ENCODE assay signal across 9 cellular contexts in genomic region chr4:110632506-110633357, GRCh38. TPM values are rescaled to one million over a fixed set of nuclear protein-coding genes. Genes with fewer than 3 reads are reported as not detected.
DNase-seq lines count a peak whose midpoint lies in the region; ATAC-seq, FAIRE-seq and TF ChIP-seq lines count a peak whose summit lies in the region.
"Had no signal": no experiment of that assay in that cellular context is flagged by ENCODE, and none has a peak within 500 bp of the region (broad histone marks: within the 10 kb centered on the region; RNA-seq: fewer than 3 reads in every experiment).

No MANE protein-coding gene starts in this region.

- peak overlapping the region; percentile 73 for H3K4me2 ChIP-seq in GM23338
- peak overlapping the region; percentile 19 for H3K4me2 ChIP-seq in endothelial cell of umbilical vein (ENCODE audit: insufficient read depth, low read length)
- peak overlapping the region; percentile 79 for H3K4me2 ChIP-seq in neural cell (ENCODE audit: low read length)

- peak; percentile 5 for ATAC-seq in GM23338
- ATAC-seq in GM19035 (IDR thresholded peaks at IDR 0.05; ENCODE audit: unreplicated experiment) = no peak
- ATAC-seq in HG03442 (IDR thresholded peaks at IDR 0.05; ENCODE audit: unreplicated experiment) = no peak
- no peak for ATAC-seq in GM18858 (IDR thresholded peaks at IDR 0.05; ENCODE audit: unreplicated experiment)

- BruUV-seq in endothelial cell of umbilical vein (replicated peaks; lab: Mats Ljungman, UMichigan) = no TSS peak

- H4K20me1 ChIP-seq in GM23338 (replicated peaks; ENCODE audit: insufficient read depth) = peaks cover 21% of the 10 kb centered on the region; the same call in 1 of the 2 replicates
- no peaks in the 10 kb centered on the region for H4K20me1 ChIP-seq in endothelial cell of umbilical vein (replicated peaks; ENCODE audit: control insufficient read depth, extremely low read depth, insufficient read depth, low read length)
- H4K20me1 ChIP-seq in neural cell (ENCODE audit: insufficient read depth) = no peaks in the 10 kb centered on the region

- H3K9ac ChIP-seq in endothelial cell of umbilical vein (replicated peaks; ENCODE audit: extremely low read depth, insufficient read depth, low read length) (no peak overlapping the region), neural cell (ENCODE audit: low read length) (no peak overlapping the region)

- no peaks in the 10 kb centered on the region for H3K79me2 ChIP-seq in GM23338 (replicated peaks; ENCODE audit: insufficient read depth)
- no peaks in the 10 kb centered on the region for H3K79me2 ChIP-seq in endothelial cell of umbilical vein (ENCODE audit: control insufficient read depth, insufficient read depth, low read length)
- H3K79me2 ChIP-seq in neural cell (replicated peaks; ENCODE audit: insufficient read depth, low read length) = no peaks in the 10 kb centered on the region

- H3K9me2 ChIP-seq in GM23338 (ENCODE audit: insufficient read depth) (no peaks in the 10 kb centered on the region), neural cell (ENCODE audit: insufficient read depth, low read length) (no peaks in the 10 kb centered on the region)

- peak overlapping the region; percentile 82 for H3K4me3 Mint-ChIP-seq in GM23338

- peaks cover 31% of the 10 kb centered on the region for H3F3A ChIP-seq in GM23338 (replicated peaks; ENCODE audit: low read depth)
- no peaks in the 10 kb centered on the region for H3F3A ChIP-seq in neural cell (ENCODE audit: insufficient read depth, low read length, poor library complexity, severe bottlenecking)

- peaks cover 99% of the 10 kb centered on the region for H3K27me3 Mint-ChIP-seq in GM23338 (ENCODE audit: insufficient read depth, low read depth, poor library complexity)

- no peaks in the 10 kb centered on the region for H3K9me1 ChIP-seq in endothelial cell of umbilical vein (replicated peaks; ENCODE audit: control insufficient read depth, extremely low read depth, insufficient read depth, low read length)

- dilution Hi-C loops in endothelial cell of umbilical vein (cut with MboI; ENCODE audit: extremely low pct_ligation_motif_present, low sequenced_read_pairs) = no loop called here

- no peak for FAIRE-seq in endothelial cell of umbilical vein (lab: Jason Lieb, UNC)

- H3K4me3 ChIP-seq in AG09309 (ENCODE audit: control insufficient read depth, low read depth, low read length) (peak overlapping the region; percentile 47), GM23338 (peak overlapping the region; percentile 83), endothelial cell of umbilical vein (replicated peaks in 1 of 3; ENCODE audit: insufficient read depth in 1 of 3, low read depth in 1 of 3, low read length in 3 of 3) (peak overlapping the region in 1 of 3 experiments; percentile 27), neural cell (ENCODE audit: low read length) (peak overlapping the region; percentile 76)

- DNase-seq in AG09309 (ENCODE audit: low read depth) (no peak), GM23338 (ENCODE audit: low spot score) (peak; percentile 65), endothelial cell of umbilical vein (ENCODE audit: low read depth, low spot score) (no peak), NCI-H2081 (lab: John Stamatoyannopoulos, UW) (no peak)
- DNase-seq: NCI-H2029 had no signal

- no peak overlapping the region for H3K27ac ChIP-seq in GM23338 (ENCODE audit: low read depth)
- H3K27ac ChIP-seq in endothelial cell of umbilical vein (ENCODE audit: insufficient read depth, low read depth, low read length) = no peak overlapping the region
- no peak overlapping the region for H3K27ac ChIP-seq in neural cell (ENCODE audit: low read length)

- peaks cover 58% of the 10 kb centered on the region for H3K4me1 Mint-ChIP-seq in GM23338

- no peak for TF ChIP-seq RAD21 in neural cell (conservative IDR thresholded peaks at IDR 0.05)

- H2AFZ ChIP-seq in GM23338 (peak overlapping the region; percentile 96), endothelial cell of umbilical vein (ENCODE audit: low read depth, low read length) (no peak overlapping the region), neural cell (ENCODE audit: low read depth, low read length) (no peak overlapping the region)

- TF ChIP-seq CTCF in AG09309 (IDR thresholded peaks at IDR 0.05; ENCODE audit: control insufficient read depth, insufficient read depth, low read depth, low read length, missing control alignments) (no peak), GM23338 (conservative IDR thresholded peaks at IDR 0.05; ENCODE audit: low read depth in 2 of 2) (no peak), endothelial cell of umbilical vein (IDR thresholded peaks at IDR 0.05; ENCODE audit: extremely low read depth in 1 of 2, insufficient read depth in 1 of 2, low read depth in 1 of 2, low read length in 2 of 2) (no peak), neural cell (IDR thresholded peaks at IDR 0.05; ENCODE audit: poor library complexity, severe bottlenecking) (no peak)

- H3K27me3 ChIP-seq in GM23338 (ENCODE audit: insufficient read depth) (peaks cover 99% of the 10 kb centered on the region), endothelial cell of umbilical vein (ENCODE audit: control insufficient read depth in 2 of 2, insufficient read depth in 2 of 2, low read length in 2 of 2) (peaks cover 90 to 92% of the 10 kb centered on the region in 2 experiments), neural cell (ENCODE audit: insufficient read depth, low read depth, low read length) (peaks cover 100% of the 10 kb centered on the region)

- TF ChIP-seq POLR2A in endothelial cell of umbilical vein (IDR thresholded peaks at IDR 0.05; ENCODE audit: low read depth, low read length) = no peak

- intact Hi-C loops in endothelial cell of umbilical vein (cut with micrococcal nuclease) = loop anchor here (1.0 to 2.0 kb wide), 8 partner anchors 327 to 1399 kb away; no protein-coding TSS in a partner anchor

- POLR2A ChIA-PET in endothelial cell of umbilical vein (lab: Charles Lee) = no interaction called here

- H3K27ac Mint-ChIP-seq in GM23338 = no peak overlapping the region

- H3K9me3 ChIP-seq in endothelial cell of umbilical vein (replicated peaks; ENCODE audit: control insufficient read depth, insufficient read depth, low read length) (no peaks in the 10 kb centered on the region), neural cell (ENCODE audit: low read length) (no peaks in the 10 kb centered on the region)

- H3K9me3 Mint-ChIP-seq in GM23338 = no peaks in the 10 kb centered on the region; the same call in 1 of the 3 replicates

- no peaks in the 10 kb centered on the region for H3K36me3 ChIP-seq in GM23338 (ENCODE audit: insufficient read depth)
- H3K36me3 ChIP-seq in endothelial cell of umbilical vein (ENCODE audit: control insufficient read depth in 2 of 2, extremely low read depth in 1 of 2, insufficient read depth in 2 of 2, low read length in 2 of 2) = no peaks in the 10 kb centered on the region
- H3K36me3 ChIP-seq in neural cell (ENCODE audit: insufficient read depth, low read length) = no peaks in the 10 kb centered on the region

- H3K36me3 Mint-ChIP-seq in GM23338 (ENCODE audit: low read depth) = no peaks in the 10 kb centered on the region

- CTCF ChIA-PET in endothelial cell of umbilical vein (lab: Charles Lee) = interaction anchor here (1.1 to 5.0 kb wide), 5 partner anchors 22 to 1427 kb away, joined by 3 to 78 read pairs (median 4); no protein-coding TSS in a partner anchor

- no peak for TF ChIP-seq EP300 in neural cell (conservative IDR thresholded peaks at IDR 0.05; ENCODE audit: poor library complexity, severe bottlenecking)

- H3K4me1 ChIP-seq in GM23338 (ENCODE audit: insufficient read depth) (peaks cover 69% of the 10 kb centered on the region), endothelial cell of umbilical vein (ENCODE audit: control insufficient read depth, extremely low read depth, insufficient read depth, low read length) (no peaks in the 10 kb centered on the region)

TF ChIP-seq in GM23338, 12 proteins besides CTCF, POLR2A, EP300 and RAD21 (continues in another document):
- TF ChIP-seq EZH2phosphoT487 (IDR thresholded peaks at IDR 0.05; ENCODE audit: unreplicated experiment) (peak; percentile 72), CREB1 (CRISPR knock-in tag; IDR thresholded peaks at IDR 0.05; ENCODE audit: low read depth) (no peak), POLR2AphosphoS5 (IDR thresholded peaks at IDR 0.05; ENCODE audit: low read depth) (no peak), STAT1 (IDR thresholded peaks at IDR 0.05; ENCODE audit: unreplicated experiment) (no peak)

TF ChIP-seq in endothelial cell of umbilical vein, 7 proteins besides CTCF, POLR2A, EP300 and RAD21 (continues in another document):
- TF ChIP-seq JUN (IDR thresholded peaks at IDR 0.05; ENCODE audit: borderline replicate concordance, insufficient read depth, insufficient read length, low read depth) (no peak), MAX (IDR thresholded peaks at IDR 0.05; ENCODE audit: insufficient read depth, insufficient read length) (no peak), POLR2AphosphoS5 (IDR thresholded peaks at IDR 0.05; ENCODE audit: insufficient read depth, low read depth, low read length) (no peak), MYC (IDR thresholded peaks at IDR 0.05; ENCODE audit: low read depth, low read length) (no peak)

TF ChIP-seq in neural cell, 6 proteins besides CTCF, POLR2A, EP300 and RAD21 (continues in another document):
- TF ChIP-seq EZH2 (IDR thresholded peaks at IDR 0.05; ENCODE audit: borderline replicate concordance, insufficient read depth, low read length, poor library complexity, severe bottlenecking) (peak; percentile 28), POLR2AphosphoS5 (IDR thresholded peaks at IDR 0.05) (peak; percentile 57)

RNA-seq across cellular contexts. Expression of gene PITX2, which starts 9.9 kb away (rescaled TPM):
- 0.35 and 0.52 TPM in 2 replicates for total RNA-seq in GM23338 (2014; rRNA removed; shearing (Covaris generic))
- polyA plus RNA-seq in GM23338 (2016; fragmentation: Nextera tagmentation; extraction: Ambion mirVana) (0.99 and 1.0 TPM in 2 replicates), endothelial cell of umbilical vein (0.04 and 0.11 TPM in 2 replicates), neural cell (not detected in 2 replicates)
- 0.31 and 0.35 TPM in 2 replicates for total RNA-seq in endothelial cell of umbilical vein
- 0.09 TPM in 1 of 2 replicates, not detected in the other for polyA plus RNA-seq in endothelial cell of umbilical vein (2011; cell fraction: cytosol; rRNA removed)
- polyA plus RNA-seq in endothelial cell of umbilical vein (2011; cell fraction: nucleus; rRNA removed) = 0.16 and 0.18 TPM in 2 replicates
- not detected in 2 replicates for polyA plus RNA-seq in endothelial cell of umbilical vein (2012)
- polyA minus RNA-seq in endothelial cell of umbilical vein (not detected in 2 replicates), neural cell (not detected in 2 replicates)
- polyA minus RNA-seq in endothelial cell of umbilical vein (2011; cell fraction: cytosol; rRNA and poly(A)+ RNA removed) = 3.9 TPM
- not detected in 2 replicates for polyA minus RNA-seq in endothelial cell of umbilical vein (2011; cell fraction: nucleus; rRNA and poly(A)+ RNA removed)

Comparison
In these comparisons a context has a peak if more than half of its experiments do, and no peak if none do; other contexts are left out.
1. H3K4me2 ChIP-seq: peak in every context shown above with its lines; median percentile 79 in neural cell; 73 in GM23338; 19 in endothelial cell of umbilical vein.